In the genomic region with DNA sequence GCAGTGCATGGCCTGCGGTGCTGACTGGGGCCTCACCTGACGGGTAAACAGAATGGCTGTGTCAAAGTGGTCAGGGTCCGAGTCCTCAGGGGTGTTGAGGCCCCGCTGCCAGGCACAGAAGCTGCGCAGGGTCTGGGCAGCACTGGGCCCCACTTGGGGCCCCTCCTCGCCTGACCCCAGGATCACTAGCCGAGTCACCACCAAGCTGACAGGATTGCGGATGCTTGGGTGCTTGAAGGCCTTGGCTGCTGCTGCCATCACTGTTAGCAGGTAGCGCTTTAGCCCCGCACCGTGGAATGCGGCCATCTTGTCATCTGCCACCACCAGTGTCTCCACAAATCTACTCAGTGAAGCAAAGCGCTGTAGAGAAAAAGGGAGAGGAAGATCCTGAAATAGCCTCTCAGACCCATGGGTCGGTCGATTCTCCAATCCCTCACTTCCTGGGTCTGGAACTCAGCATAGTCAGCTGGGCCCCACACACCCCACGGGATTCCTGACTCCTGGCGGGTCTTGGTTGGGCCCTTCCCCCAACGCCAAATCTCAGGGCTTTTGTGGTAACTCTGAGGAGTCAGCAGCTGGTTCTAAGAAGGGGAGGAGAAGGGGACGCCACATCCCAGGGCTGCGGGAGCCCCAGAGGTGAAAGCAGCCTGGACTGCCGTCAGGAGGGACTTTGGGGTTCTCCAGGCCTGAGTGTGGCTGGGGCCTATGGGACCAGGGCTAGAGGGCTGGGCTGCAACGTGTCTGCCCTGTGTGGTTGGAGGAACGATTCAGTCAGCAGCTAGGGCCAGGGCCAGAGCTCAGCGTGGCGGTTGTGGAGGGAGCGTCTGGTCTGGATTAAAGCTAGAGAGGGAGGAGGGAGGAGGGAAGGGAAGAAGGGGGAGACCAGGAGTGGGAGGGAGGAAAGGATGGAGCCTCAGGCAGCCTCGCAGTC, we compare ENCODE assay signal across 10 cellular contexts. TPM values are rescaled to one million over a fixed set of nuclear protein-coding genes. Genes with fewer than 3 reads are reported as not detected.
DNase-seq lines count a peak whose midpoint lies in the region; TF ChIP-seq lines count a peak whose summit lies in the region.
"Had no signal": no experiment of that assay in that cellular context is flagged by ENCODE, and none has a peak within 500 bp of the region (broad histone marks: within the 10 kb centered on the region; RNA-seq: fewer than 3 reads in every experiment).

No MANE protein-coding gene starts in this region.

- peak overlapping the region; percentile 47 for H2BK5ac ChIP-seq in mesendoderm (ENCODE audit: low read length)

- peak; percentile 24 to 57 for DNase-seq in NCI-H524 (lab: John Stamatoyannopoulos, UW)
- DNase-seq in NCI-H524 treated with DMSO at 0.1 percent for 48 hours (lab: John Stamatoyannopoulos, UW): no peak
- peak; percentile 78 for DNase-seq in ecto neural progenitor cell (ENCODE audit: low spot score)
- DNase-seq in mesendoderm: no peak
- peak in 1 of 2 donors; percentile 47 for DNase-seq in tibial nerve (ENCODE audit: low spot score in 2 of 2)
- no peak for DNase-seq in NCI-H1092 treated with DMSO at 0.1 percent for 48 hours (lab: John Stamatoyannopoulos, UW)
- DNase-seq in HUDEP-2 (lab: John Stamatoyannopoulos, UW; ENCODE audit: unreplicated experiment in 76 of 76): no peak
- DNase-seq in NCI-H1048 (lab: John Stamatoyannopoulos, UW): no peak
- DNase-seq: effector CD4-positive, alpha-beta T cell had no signal

- H3K79me2 ChIP-seq in mesendoderm (ENCODE audit: control insufficient read depth, insufficient read depth, low read length): no peaks in the 10 kb centered on the region

- no peak overlapping the region for H3K23ac ChIP-seq in mesendoderm (ENCODE audit: low read length)

- no peak overlapping the region for H2BK15ac ChIP-seq in mesendoderm (replicated peaks; ENCODE audit: low read depth)

- H2BK120ac ChIP-seq in mesendoderm (ENCODE audit: low read depth, low read length): no peak overlapping the region

- H3K27ac ChIP-seq in mesendoderm (ENCODE audit: low read depth, low read length) (no peak overlapping the region), tibial nerve (peak overlapping the region; percentile 95 to 98 (median 96))

- peak overlapping the region; percentile 6 for H3K18ac ChIP-seq in mesendoderm (ENCODE audit: low read length)

- no peak for TF ChIP-seq EP300 in tibial nerve (IDR thresholded peaks at IDR 0.05)

- TF ChIP-seq CTCF in tibial nerve (IDR thresholded peaks at IDR 0.05): no peak

- no peaks in the 10 kb centered on the region for H3K9me3 ChIP-seq in tibial nerve

- H3K27me3 ChIP-seq in mesendoderm (ENCODE audit: insufficient read depth, low read length, poor library complexity): no peaks in the 10 kb centered on the region
- no peaks in the 10 kb centered on the region for H3K27me3 ChIP-seq in tibial nerve

- no peaks in the 10 kb centered on the region for H3K79me1 ChIP-seq in mesendoderm (ENCODE audit: low read length)

- H3K56ac ChIP-seq in mesendoderm (ENCODE audit: low read length): peak overlapping the region; percentile 84

- no peak overlapping the region for H3K4ac ChIP-seq in mesendoderm (ENCODE audit: low read depth, low read length)

- H3K4me3 ChIP-seq in mesendoderm (ENCODE audit: low read length) (no peak overlapping the region), tibial nerve (peak overlapping the region; percentile 10 to 50 (median 30))

- H2AK5ac ChIP-seq in mesendoderm (ENCODE audit: low read length): peak overlapping the region; percentile 39

- TF ChIP-seq POLR2A in tibial nerve (IDR thresholded peaks at IDR 0.05): no peak

- peak overlapping the region; percentile 69 for H3K9ac ChIP-seq in mesendoderm (ENCODE audit: low read length)

- peaks cover 32% of the 10 kb centered on the region for H3K4me1 ChIP-seq in mesendoderm (ENCODE audit: control insufficient read depth, low read depth, low read length)
- peaks cover 7 to 96% (median 74%) of the 10 kb centered on the region in 4 donors for H3K4me1 ChIP-seq in tibial nerve

- no peak overlapping the region for H4K5ac ChIP-seq in mesendoderm (ENCODE audit: low read length)

- no CpG with 5 or more reads among the region's 27 CpGs for WGBS in mesendoderm (ENCODE audit: extremely low coverage, insufficient coverage, low lambda C conversion rate)
- WGBS in tibial nerve, 2 donors: 42 to 46% methylated on average over 24 to 25 of the region's 27 CpGs

- H4K8ac ChIP-seq in mesendoderm (ENCODE audit: low read depth, low read length): no peak overlapping the region

- H3K36me3 ChIP-seq in mesendoderm (ENCODE audit: control insufficient read depth, insufficient read depth, low read length): no peaks in the 10 kb centered on the region
- H3K36me3 ChIP-seq in tibial nerve: peaks cover 0 to 4% (median 0%) of the 10 kb centered on the region in 3 donors

- H3K4me2 ChIP-seq in mesendoderm (ENCODE audit: low read length): peak overlapping the region; percentile 30

RNA-seq across cellular contexts. Expression of a gene that starts 2.1 kb away (rescaled TPM):
- 1.1 TPM for polyA plus RNA-seq in mesendoderm (2013, experiment 1 of 2)
- polyA plus RNA-seq in mesendoderm (2013, experiment 2 of 2): 1.1 TPM
- total RNA-seq in tibial nerve: 10 to 100 TPM in 3 of 4 donors, 1 to 10 TPM in 1; 9.0 to 54.9 (median 19.5) TPM

RNA-seq across cellular contexts. Expression of a gene that starts 5.4 kb away (rescaled TPM):
- 35.6 TPM for polyA plus RNA-seq in mesendoderm (2013, experiment 1 of 2)
- 35.4 TPM for polyA plus RNA-seq in mesendoderm (2013, experiment 2 of 2)
- total RNA-seq in tibial nerve: 100 to 1,000 TPM in 2 of 4 donors, 10 to 100 TPM in 2; 73.0 to 118 (median 103) TPM

RNA-seq across cellular contexts. Expression of a gene that starts 18.3 kb away (rescaled TPM):
- 0.56 TPM for polyA plus RNA-seq in mesendoderm (2013, experiment 1 of 2)
- polyA plus RNA-seq in mesendoderm (2013, experiment 2 of 2): 0.80 TPM
- total RNA-seq in tibial nerve: 100 to 1,000 TPM in 1 of 4 donors, 10 to 100 TPM in 3; 40.6 to 190 (median 50.9) TPM

RNA-seq across cellular contexts. Expression of a gene that starts 19.5 kb away (rescaled TPM):
- 39.5 TPM for polyA plus RNA-seq in mesendoderm (2013, experiment 1 of 2)
- 37.7 TPM for polyA plus RNA-seq in mesendoderm (2013, experiment 2 of 2)
- total RNA-seq in tibial nerve: 10 to 100 TPM; 18.8 to 41.4 (median 24.3) TPM

RNA-seq across cellular contexts. Expression of a gene that starts 26.6 kb away (rescaled TPM):
- 0.60 TPM for polyA plus RNA-seq in mesendoderm (2013, experiment 1 of 2)
- polyA plus RNA-seq in mesendoderm (2013, experiment 2 of 2): 0.50 TPM
- not detected for total RNA-seq in tibial nerve
- total RNA-seq: T-helper 1 cell treated with Interleukin-12 subunit alpha and Interleukin-12 subunit beta and Interleukin-4 antibody, amounts not matched to agents 30 ng/mL and 1 ng/mL, for 36 hours had no signal

Comparison
In these comparisons a context has a peak if more than half of its experiments do, and no peak if none do; other contexts are left out.
1. DNase-seq: peak in NCI-H524 (2 of 2) and ecto neural progenitor cell (single experiment); none in NCI-H524 treated with DMSO at 0.1 percent for 48 hours (single experiment), mesendoderm (single experiment), NCI-H1092 treated with DMSO at 0.1 percent for 48 hours (single experiment), HUDEP-2 (0 of 76) and NCI-H1048 (single experiment).